In genomic region chr10:8042864-8043568, GRCh38 we compare ENCODE assay signal across 14 cellular contexts. TPM values are rescaled to one million over a fixed set of nuclear protein-coding genes. Genes with fewer than 3 reads are reported as not detected.
DNase-seq lines count a peak whose midpoint lies in the region; ATAC-seq and TF ChIP-seq lines count a peak whose summit lies in the region.
"Had no signal": no experiment of that assay in that cellular context is flagged by ENCODE, and none has a peak within 500 bp of the region (broad histone marks: within the 10 kb centered on the region; RNA-seq: fewer than 3 reads in every experiment).

No MANE protein-coding gene starts in this region.

- H3K4me1 Mint-ChIP-seq in CD8-positive, alpha-beta memory T cell, result peaks cover 62 to 81% (median 77%) of the 10 kb centered on the region in 3 donors
- H3K4me1 Mint-ChIP-seq in endothelial cell (ENCODE audit: unreplicated experiment), result peaks cover 73% of the 10 kb centered on the region
- H3K4me1 Mint-ChIP-seq in nephron, result peaks cover 30% of the 10 kb centered on the region

- no peaks in the 10 kb centered on the region for H3K36me3 ChIP-seq in CD8-positive, alpha-beta memory T cell (ENCODE audit: insufficient read depth, low read length)
- no peaks in the 10 kb centered on the region for H3K36me3 ChIP-seq in Karpas-422 (ENCODE audit: insufficient read depth, low read length)
- H3K36me3 ChIP-seq: stomach had no signal

- peaks cover 54% of the 10 kb centered on the region for H3K4me1 ChIP-seq in CD8-positive, alpha-beta memory T cell (ENCODE audit: insufficient read depth, low read length)
- no peaks in the 10 kb centered on the region for H3K4me1 ChIP-seq in Karpas-422 (ENCODE audit: low read length)

- no peaks in the 10 kb centered on the region for H3K36me3 Mint-ChIP-seq in CD8-positive, alpha-beta memory T cell
- H3K36me3 Mint-ChIP-seq in endothelial cell (ENCODE audit: low read depth, unreplicated experiment) (no peaks in the 10 kb centered on the region), nephron (ENCODE audit: low read depth) (no peaks in the 10 kb centered on the region)

- H3K27ac ChIP-seq in CD8-positive, alpha-beta memory T cell (ENCODE audit: low read depth, low read length), result no peak overlapping the region
- H3K27ac ChIP-seq in Karpas-422 (ENCODE audit: low read length), result no peak overlapping the region
- H3K27ac ChIP-seq: GM23248, HL-60, RWPE1, stomach had no signal

- H3K27me3 Mint-ChIP-seq in CD8-positive, alpha-beta memory T cell, result peaks cover 90 to 100% of the 10 kb centered on the region in 2 donors
- H3K27me3 Mint-ChIP-seq in endothelial cell (ENCODE audit: unreplicated experiment), result peaks cover 53% of the 10 kb centered on the region
- peaks cover 100% of the 10 kb centered on the region for H3K27me3 Mint-ChIP-seq in nephron (ENCODE audit: low read depth)

- H3K4me2 ChIP-seq in Karpas-422 (ENCODE audit: low read depth, low read length, poor library complexity, severe bottlenecking), result no peak overlapping the region

- peak overlapping the region in 3 of 8 donors; percentile 7 to 77 (median 66) for H3K27ac Mint-ChIP-seq in CD8-positive, alpha-beta memory T cell
- H3K27ac Mint-ChIP-seq in endothelial cell (ENCODE audit: unreplicated experiment) (no peak overlapping the region), nephron (no peak overlapping the region)

- H3K9me2 ChIP-seq in Karpas-422 (replicated peaks; ENCODE audit: insufficient read depth, low read length), result no peaks in the 10 kb centered on the region

- H2AFZ ChIP-seq in Karpas-422 (ENCODE audit: low read length), result no peak overlapping the region
- H2AFZ ChIP-seq: GM23248 had no signal

- H3K4me3 Mint-ChIP-seq in CD8-positive, alpha-beta memory T cell, result peak overlapping the region in 5 of 7 donors; percentile 41 to 80 (median 48)
- H3K4me3 Mint-ChIP-seq in endothelial cell (ENCODE audit: unreplicated experiment) (peak overlapping the region; percentile 76), nephron (peak overlapping the region in 2 of 3 experiments; percentile 1 to 51)

- DNase-seq in AG08396 (ENCODE audit: low spot score), result peak; percentile 12
- DNase-seq in CD8-positive, alpha-beta memory T cell, result no peak
- DNase-seq in endothelial cell (ENCODE audit: low spot score), result peak; percentile 20
- no peak for DNase-seq in Karpas-422
- no peak for DNase-seq in NCI-H345 treated with DMSO at 0.1 percent for 48 hours (lab: John Stamatoyannopoulos, UW; ENCODE audit: unreplicated experiment)
- DNase-seq: dermis blood vessel endothelial cell; GM23248; NCI-H1694 treated with DMSO at 0.1 percent for 48 hours; stimulated activated CD4-positive, alpha-beta T cell treated with anti-CD3 and anti-CD28 coated beads, Interleukin-4, amount 100 ng/mL, for 4 hours; stomach had no signal

- CTCF ChIA-PET in CD8-positive, alpha-beta memory T cell (lab: Charles Lee), result interaction anchor here (0.7 to 1.0 kb wide), 2 partner anchors 10 to 18 kb away, joined by 3 read pairs; no protein-coding TSS in a partner anchor

- H3K27me3 ChIP-seq in CD8-positive, alpha-beta memory T cell (ENCODE audit: insufficient read depth, low read length, poor library complexity, severe bottlenecking), result peaks cover 98% of the 10 kb centered on the region
- no peaks in the 10 kb centered on the region for H3K27me3 ChIP-seq in Karpas-422 (ENCODE audit: low read length)

- POLR2A ChIA-PET in CD8-positive, alpha-beta memory T cell (lab: Charles Lee), result interaction anchor here (1.6 kb wide), 1 partner anchor 9 kb away, joined by 4 read pairs; no protein-coding TSS in a partner anchor

- no peaks in the 10 kb centered on the region for H3K9me3 ChIP-seq in CD8-positive, alpha-beta memory T cell (ENCODE audit: low read length)
- no peaks in the 10 kb centered on the region for H3K9me3 ChIP-seq in Karpas-422 (ENCODE audit: low read length)
- H3K9me3 ChIP-seq: stomach had no signal

- no peaks in the 10 kb centered on the region for H3K79me2 ChIP-seq in Karpas-422 (ENCODE audit: low read length)

- no peak for ATAC-seq in GM19035 (IDR thresholded peaks at IDR 0.05; ENCODE audit: unreplicated experiment)

- peaks cover 7 to 23% (median 9%) of the 10 kb centered on the region in 5 donors for H3K9me3 Mint-ChIP-seq in CD8-positive, alpha-beta memory T cell
- H3K9me3 Mint-ChIP-seq in endothelial cell (ENCODE audit: unreplicated experiment) (no peaks in the 10 kb centered on the region), nephron (peaks cover 6% of the 10 kb centered on the region)

- H3K9ac ChIP-seq in Karpas-422 (ENCODE audit: low read length), result no peak overlapping the region
- H3K9ac ChIP-seq: GM23248 had no signal

- H3K4me3 ChIP-seq in CD8-positive, alpha-beta memory T cell (ENCODE audit: low read length), result no peak overlapping the region
- H3K4me3 ChIP-seq in Karpas-422 (ENCODE audit: low read length), result no peak overlapping the region
- H3K4me3 ChIP-seq: GM23248 had no signal

- TF ChIP-seq CTCF in endothelial cell (IDR thresholded peaks at IDR 0.05; ENCODE audit: unreplicated experiment), result no peak
- no peak for TF ChIP-seq CTCF in nephron (IDR thresholded peaks at IDR 0.05; ENCODE audit: unreplicated experiment in 3 of 3)

- H4K20me1 ChIP-seq in Karpas-422 (ENCODE audit: insufficient read depth, low read depth, low read length), result no peaks in the 10 kb centered on the region

RNA-seq across cellular contexts. Expression of gene GATA3, which starts 11.5 kb away (rescaled TPM):
- total RNA-seq in CD8-positive, alpha-beta memory T cell, result 10 to 100 TPM; 48.9 to 53.3 TPM
- polyA plus RNA-seq in CD8-positive, alpha-beta memory T cell, result 58.6 TPM
- 70.9 TPM for total RNA-seq in endothelial cell (ENCODE audit: unreplicated experiment)
- total RNA-seq in Karpas-422 (2014; rRNA removed; shearing (Covaris generic); ENCODE audit: low replicate concordance), result not detected in 2 replicates
- total RNA-seq: GM23248 had no signal
- polyA plus RNA-seq: GM23248 had no signal

Comparison
In these comparisons a context has a peak if more than half of its experiments do, and no peak if none do; other contexts are left out.
1. DNase-seq: peak in AG08396 (single experiment) and endothelial cell (single experiment); none in CD8-positive, alpha-beta memory T cell (0 of 5), Karpas-422 (single experiment) and NCI-H345 treated with DMSO at 0.1 percent for 48 hours (single experiment).
2. H3K4me3 Mint-ChIP-seq: peak in every context shown above with its lines; median percentile 76 in endothelial cell; 48 in CD8-positive, alpha-beta memory T cell; 26 in nephron.
3. RNA of gene GATA3, which starts 11.5 kb away (total RNA-seq): 70.9 TPM in endothelial cell (single experiment) and 48.9 to 53.3 TPM in CD8-positive, alpha-beta memory T cell; not detected in Karpas-422; every median in the first group is over 10 times any median in the second.